Comparison of ENCODE assay signal across 31 cellular contexts in genomic region chr15:85298366-85298765, GRCh38.
"Had no signal": no experiment of that assay in that cellular context is flagged by ENCODE, and none has a peak within 500 bp of the region (broad histone marks: within the 10 kb centered on the region; RNA-seq: fewer than 3 reads in every experiment).

No MANE protein-coding gene starts in this region.

- H3K79me2 ChIP-seq: parathyroid adenoma had no signal

- H3K9ac ChIP-seq: neural progenitor cell, parathyroid adenoma had no signal

- H3K4me2 ChIP-seq: neural progenitor cell, smooth muscle cell had no signal

- H3K27ac Mint-ChIP-seq: natural killer cell; nephron; neural progenitor cell; progenitor cell of endocrine pancreas; stimulated activated naive CD8-positive, alpha-beta T cell treated with anti-CD3 and anti-CD28 coated beads, Interleukin-15, amount 100 ng/mL, for 72 hours had no signal

- ATAC-seq: natural killer cell; psoas muscle; right cardiac atrium; sciatic nerve; stimulated activated memory B cell treated with anti-CD40 and anti-IgM and Interleukin-4, amounts not matched to agents 10 μg/mL and 1 μg/mL and 100 μg/mL, for 72 hours; stimulated activated naive CD8-positive, alpha-beta T cell treated with anti-CD3 and anti-CD28 coated beads, Interleukin-15, amount 100 ng/mL, for 72 hours; stimulated activated naive CD8-positive, alpha-beta T cell treated with anti-CD3 and anti-CD28 coated beads, Interleukin-15, Interleukin-2, amounts not matched to agents 100 U/mL and 50 U/mL, for 24 hours had no signal

- FAIRE-seq: urothelium cell line had no signal

- H3K36me3 Mint-ChIP-seq: natural killer cell; neural progenitor cell; stimulated activated memory B cell treated with anti-CD40 and anti-IgM and Interleukin-4, amounts not matched to agents 10 μg/mL and 1 μg/mL and 100 μg/mL, for 72 hours had no signal

- DNase-seq: natural killer cell; occipital lobe; ovary; posterior cingulate gyrus; psoas muscle; right cardiac atrium; spleen; stimulated activated CD4-positive, alpha-beta T cell treated with anti-CD3 and anti-CD28 coated beads, Interleukin-12 subunit alpha, Interleukin-12 subunit beta, amount 100 ng/mL, for 4 hours; stimulated activated CD4-positive, alpha-beta T cell treated with anti-CD3 and anti-CD28 coated beads, Interleukin-1b, Interleukin-23, amount 100 ng/mL, for 48 hours; stimulated activated CD4-positive, alpha-beta T cell treated with anti-CD3 and anti-CD28 coated beads, Interleukin-4, amount 100 ng/mL, for 1 hour; stimulated activated CD4-positive, alpha-beta T cell treated with anti-CD3 and anti-CD28 coated beads, Interleukin-4, amount 100 ng/mL, for 4 hours; stimulated activated CD8-positive, alpha-beta memory T cell treated with anti-CD3 and anti-CD28 coated beads, Interleukin-4, amount 100 ng/mL, for 48 hours; stimulated activated naive CD4-positive, alpha-beta T cell; stimulated activated naive CD8-positive, alpha-beta T cell treated with anti-CD3 and anti-CD28 coated beads, Interleukin-15, amount 100 ng/mL, for 72 hours; stimulated activated naive CD8-positive, alpha-beta T cell treated with anti-CD3 and anti-CD28 coated beads, Interleukin-15, Interleukin-2, amounts not matched to agents 100 U/mL and 50 U/mL, for 24 hours; substantia nigra; testis; tibial artery; trophoblast cell; upper lobe of left lung had no signal

- H3K27me3 ChIP-seq: neural progenitor cell, ovary, spleen, suprapubic skin, testis, upper lobe of left lung, vagina had no signal

- H3K4me1 ChIP-seq: parathyroid adenoma, psoas muscle, testis, vagina had no signal

- H3K27ac ChIP-seq: neural progenitor cell, ovary, parathyroid adenoma, psoas muscle, skin epidermis, spleen, suprapubic skin, testis, tibial artery, upper lobe of left lung, vagina had no signal

- H3K9me3 Mint-ChIP-seq: natural killer cell; nephron; neural progenitor cell; stimulated activated memory B cell treated with anti-CD40 and anti-IgM and Interleukin-4, amounts not matched to agents 10 μg/mL and 1 μg/mL and 100 μg/mL, for 72 hours; stimulated activated naive CD8-positive, alpha-beta T cell treated with anti-CD3 and anti-CD28 coated beads, Interleukin-15, amount 100 ng/mL, for 72 hours had no signal

- H3K27me3 Mint-ChIP-seq: stimulated activated memory B cell treated with anti-CD40 and anti-IgM and Interleukin-4, amounts not matched to agents 10 μg/mL and 1 μg/mL and 100 μg/mL, for 72 hours; stimulated activated naive CD8-positive, alpha-beta T cell treated with anti-CD3 and anti-CD28 coated beads, Interleukin-15, amount 100 ng/mL, for 72 hours had no signal

- H2AFZ ChIP-seq: neural progenitor cell, parathyroid adenoma had no signal

- H3K4me3 Mint-ChIP-seq: natural killer cell; nephron; neural progenitor cell; stimulated activated memory B cell treated with anti-CD40 and anti-IgM and Interleukin-4, amounts not matched to agents 10 μg/mL and 1 μg/mL and 100 μg/mL, for 72 hours; stimulated activated naive CD8-positive, alpha-beta T cell treated with anti-CD3 and anti-CD28 coated beads, Interleukin-15, amount 100 ng/mL, for 72 hours had no signal

- H3K36me3 ChIP-seq: neural progenitor cell, ovary, spleen, suprapubic skin, tibial artery, upper lobe of left lung, vagina had no signal

- H3K4me3 ChIP-seq: neural progenitor cell, ovary, psoas muscle, skin epidermis, smooth muscle cell, spleen, suprapubic skin, testis, tibial artery, upper lobe of left lung, vagina had no signal

- H3K9me3 ChIP-seq: ovary, psoas muscle, spleen, suprapubic skin, testis, tibial artery, upper lobe of left lung, vagina had no signal
